ENCODE assay signal across 1 cellular context in the genomic region with DNA sequence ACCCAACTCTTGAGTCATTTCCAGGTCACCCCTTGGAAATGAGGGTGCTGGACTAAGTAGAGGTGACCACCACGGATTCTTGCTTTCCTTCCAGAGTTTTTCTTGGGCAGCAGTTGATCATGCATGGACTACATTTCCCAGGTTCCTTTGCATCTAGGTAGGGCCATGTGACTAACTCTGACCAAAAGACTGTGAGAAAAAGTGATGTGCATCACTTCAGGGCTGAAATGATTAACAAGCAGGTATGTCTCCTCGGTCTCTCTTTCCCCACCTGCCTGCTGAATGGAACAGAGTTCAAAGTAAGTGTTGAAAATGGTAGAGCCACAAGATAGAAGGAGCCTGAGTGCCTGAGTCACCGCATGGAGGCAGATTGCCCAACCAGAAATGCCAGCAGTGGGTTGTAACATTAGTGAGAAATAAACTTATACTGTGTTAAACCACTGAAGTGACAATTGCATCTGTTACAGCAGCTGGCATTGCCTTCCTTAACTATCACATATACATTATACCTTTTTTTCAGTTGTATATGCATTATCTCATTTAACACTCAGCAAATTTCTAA.
TF ChIP-seq lines count a peak whose summit lies in the region.

No MANE protein-coding gene starts in this region.

TF ChIP-seq in H1, 55 proteins besides CTCF, POLR2A, EP300 and RAD21:
- peak; percentile 76 for TF ChIP-seq USF2 (IDR thresholded peaks at IDR 0.05; ENCODE audit: low read length)
- no peak for TF ChIP-seq CHD1 (IDR thresholded peaks at IDR 0.05; ENCODE audit: low read depth, low read length)
- peak; percentile 49; the same call in 1 of the 2 replicates for TF ChIP-seq ATF3 (IDR thresholded peaks at IDR 0.05; ENCODE audit: insufficient read depth, low read depth, low read length)
- peak; percentile 64 for TF ChIP-seq SIX5 (IDR thresholded peaks at IDR 0.05; ENCODE audit: low read depth, low read length)
- no peak for TF ChIP-seq TAF1 (IDR thresholded peaks at IDR 0.05; ENCODE audit: low read depth, low read length)
- no peak for TF ChIP-seq KDM4A (IDR thresholded peaks at IDR 0.05; ENCODE audit: low read depth, low read length, severe bottlenecking)
- no peak for TF ChIP-seq TAF7 (optimal IDR thresholded peaks at IDR 0.05; ENCODE audit: borderline replicate concordance, low read depth, low read length)
